ENCODE assay signal across 1 cellular context in the genomic region with DNA sequence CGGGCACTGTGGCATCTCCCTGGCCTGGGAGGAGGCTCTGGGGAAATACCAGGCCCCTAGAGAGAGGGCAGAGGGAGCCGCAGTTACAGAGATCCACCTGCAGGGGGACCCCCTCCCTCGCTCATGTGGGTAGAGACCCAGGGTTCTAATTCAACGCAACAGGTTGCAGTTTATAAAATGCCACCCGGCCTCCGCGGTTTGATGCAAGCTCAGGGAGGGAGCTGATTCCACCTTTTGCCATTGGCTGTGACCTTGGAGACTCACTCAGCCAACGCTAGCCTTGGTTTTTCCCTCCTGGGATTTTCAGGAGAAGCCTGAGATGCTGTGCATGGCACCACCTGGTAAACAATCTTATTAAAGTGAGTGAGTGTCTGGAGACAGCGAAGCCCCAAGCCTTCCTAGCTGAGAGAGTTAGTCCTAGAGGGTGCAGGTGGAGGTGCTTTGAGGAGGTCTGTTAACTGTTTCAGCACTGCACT.
TF ChIP-seq lines count a peak whose summit lies in the region.

No MANE protein-coding gene starts in this region.

TF ChIP-seq in HepG2, 621 proteins besides CTCF, POLR2A, EP300 and RAD21 (continued from another document):
- TF ChIP-seq, protein P1, sequence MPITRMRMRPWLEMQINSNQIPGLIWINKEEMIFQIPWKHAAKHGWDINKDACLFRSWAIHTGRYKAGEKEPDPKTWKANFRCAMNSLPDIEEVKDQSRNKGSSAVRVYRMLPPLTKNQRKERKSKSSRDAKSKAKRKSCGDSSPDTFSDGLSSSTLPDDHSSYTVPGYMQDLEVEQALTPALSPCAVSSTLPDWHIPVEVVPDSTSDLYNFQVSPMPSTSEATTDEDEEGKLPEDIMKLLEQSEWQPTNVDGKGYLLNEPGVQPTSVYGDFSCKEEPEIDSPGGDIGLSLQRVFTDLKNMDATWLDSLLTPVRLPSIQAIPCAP (CRISPR knock-in tag; IDR thresholded peaks at IDR 0.05; ENCODE audit: low read depth), result no peak
- TF ChIP-seq ARNTL (CRISPR knock-in tag; IDR thresholded peaks at IDR 0.05), result no peak
- TF ChIP-seq, protein P2, sequence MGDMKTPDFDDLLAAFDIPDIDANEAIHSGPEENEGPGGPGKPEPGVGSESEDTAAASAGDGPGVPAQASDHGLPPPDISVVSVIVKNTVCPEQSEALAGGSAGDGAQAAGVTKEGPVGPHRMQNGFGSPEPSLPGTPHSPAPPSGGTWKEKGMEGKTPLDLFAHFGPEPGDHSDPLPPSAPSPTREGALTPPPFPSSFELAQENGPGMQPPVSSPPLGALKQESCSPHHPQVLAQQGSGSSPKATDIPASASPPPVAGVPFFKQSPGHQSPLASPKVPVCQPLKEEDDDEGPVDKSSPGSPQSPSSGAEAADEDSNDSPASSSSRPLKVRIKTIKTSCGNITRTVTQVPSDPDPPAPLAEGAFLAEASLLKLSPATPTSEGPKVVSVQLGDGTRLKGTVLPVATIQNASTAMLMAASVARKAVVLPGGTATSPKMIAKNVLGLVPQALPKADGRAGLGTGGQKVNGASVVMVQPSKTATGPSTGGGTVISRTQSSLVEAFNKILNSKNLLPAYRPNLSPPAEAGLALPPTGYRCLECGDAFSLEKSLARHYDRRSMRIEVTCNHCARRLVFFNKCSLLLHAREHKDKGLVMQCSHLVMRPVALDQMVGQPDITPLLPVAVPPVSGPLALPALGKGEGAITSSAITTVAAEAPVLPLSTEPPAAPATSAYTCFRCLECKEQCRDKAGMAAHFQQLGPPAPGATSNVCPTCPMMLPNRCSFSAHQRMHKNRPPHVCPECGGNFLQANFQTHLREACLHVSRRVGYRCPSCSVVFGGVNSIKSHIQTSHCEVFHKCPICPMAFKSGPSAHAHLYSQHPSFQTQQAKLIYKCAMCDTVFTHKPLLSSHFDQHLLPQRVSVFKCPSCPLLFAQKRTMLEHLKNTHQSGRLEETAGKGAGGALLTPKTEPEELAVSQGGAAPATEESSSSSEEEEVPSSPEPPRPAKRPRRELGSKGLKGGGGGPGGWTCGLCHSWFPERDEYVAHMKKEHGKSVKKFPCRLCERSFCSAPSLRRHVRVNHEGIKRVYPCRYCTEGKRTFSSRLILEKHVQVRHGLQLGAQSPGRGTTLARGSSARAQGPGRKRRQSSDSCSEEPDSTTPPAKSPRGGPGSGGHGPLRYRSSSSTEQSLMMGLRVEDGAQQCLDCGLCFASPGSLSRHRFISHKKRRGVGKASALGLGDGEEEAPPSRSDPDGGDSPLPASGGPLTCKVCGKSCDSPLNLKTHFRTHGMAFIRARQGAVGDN (CRISPR knock-in tag; IDR thresholded peaks at IDR 0.05), result no peak
- no peak for TF ChIP-seq ZNF589 (CRISPR knock-in tag; conservative IDR thresholded peaks at IDR 0.05)
- no peak for TF ChIP-seq HNRNPL (IDR thresholded peaks at IDR 0.05; ENCODE audit: low read depth, low read length)
- TF ChIP-seq ZKSCAN5 (CRISPR knock-in tag; IDR thresholded peaks at IDR 0.05), result no peak
- no peak; the same call in 1 of the 2 replicates for TF ChIP-seq ZNF292 (CRISPR knock-in tag; IDR thresholded peaks at IDR 0.05; ENCODE audit: borderline replicate concordance, low read depth)
- TF ChIP-seq ZNF430 (CRISPR knock-in tag; IDR thresholded peaks at IDR 0.05), result no peak
- peak; percentile 12; the same call in 1 of the 2 replicates for TF ChIP-seq RXRB (CRISPR knock-in tag; IDR thresholded peaks at IDR 0.05; ENCODE audit: borderline replicate concordance)
- TF ChIP-seq, protein P3, sequence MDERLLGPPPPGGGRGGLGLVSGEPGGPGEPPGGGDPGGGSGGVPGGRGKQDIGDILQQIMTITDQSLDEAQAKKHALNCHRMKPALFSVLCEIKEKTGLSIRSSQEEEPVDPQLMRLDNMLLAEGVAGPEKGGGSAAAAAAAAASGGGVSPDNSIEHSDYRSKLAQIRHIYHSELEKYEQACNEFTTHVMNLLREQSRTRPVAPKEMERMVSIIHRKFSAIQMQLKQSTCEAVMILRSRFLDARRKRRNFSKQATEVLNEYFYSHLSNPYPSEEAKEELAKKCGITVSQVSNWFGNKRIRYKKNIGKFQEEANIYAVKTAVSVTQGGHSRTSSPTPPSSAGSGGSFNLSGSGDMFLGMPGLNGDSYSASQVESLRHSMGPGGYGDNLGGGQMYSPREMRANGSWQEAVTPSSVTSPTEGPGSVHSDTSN (CRISPR knock-in tag; IDR thresholded peaks at IDR 0.05), result no peak
- TF ChIP-seq FOXA3 (CRISPR knock-in tag; IDR thresholded peaks at IDR 0.05), result 0 out of 2 replicates have a peak, but pooled peaks have one; percentile 16
- TF ChIP-seq KLF6 (CRISPR knock-in tag; IDR thresholded peaks at IDR 0.05), result peak; percentile 61; the same call in 1 of the 2 replicates
- TF ChIP-seq ZNF773 (CRISPR knock-in tag; IDR thresholded peaks at IDR 0.05; ENCODE audit: borderline replicate concordance), result no peak
- TF ChIP-seq ZNF569 (CRISPR knock-in tag; IDR thresholded peaks at IDR 0.05; ENCODE audit: borderline replicate concordance), result no peak
- TF ChIP-seq JDP2 (CRISPR knock-in tag; IDR thresholded peaks at IDR 0.05; ENCODE audit: borderline replicate concordance), result no peak
- no peak for TF ChIP-seq ZNF232 (CRISPR knock-in tag; IDR thresholded peaks at IDR 0.05; ENCODE audit: borderline replicate concordance)
- no peak for TF ChIP-seq KDM1A (CRISPR knock-in tag; IDR thresholded peaks at IDR 0.05)
- TF ChIP-seq, protein P4, sequence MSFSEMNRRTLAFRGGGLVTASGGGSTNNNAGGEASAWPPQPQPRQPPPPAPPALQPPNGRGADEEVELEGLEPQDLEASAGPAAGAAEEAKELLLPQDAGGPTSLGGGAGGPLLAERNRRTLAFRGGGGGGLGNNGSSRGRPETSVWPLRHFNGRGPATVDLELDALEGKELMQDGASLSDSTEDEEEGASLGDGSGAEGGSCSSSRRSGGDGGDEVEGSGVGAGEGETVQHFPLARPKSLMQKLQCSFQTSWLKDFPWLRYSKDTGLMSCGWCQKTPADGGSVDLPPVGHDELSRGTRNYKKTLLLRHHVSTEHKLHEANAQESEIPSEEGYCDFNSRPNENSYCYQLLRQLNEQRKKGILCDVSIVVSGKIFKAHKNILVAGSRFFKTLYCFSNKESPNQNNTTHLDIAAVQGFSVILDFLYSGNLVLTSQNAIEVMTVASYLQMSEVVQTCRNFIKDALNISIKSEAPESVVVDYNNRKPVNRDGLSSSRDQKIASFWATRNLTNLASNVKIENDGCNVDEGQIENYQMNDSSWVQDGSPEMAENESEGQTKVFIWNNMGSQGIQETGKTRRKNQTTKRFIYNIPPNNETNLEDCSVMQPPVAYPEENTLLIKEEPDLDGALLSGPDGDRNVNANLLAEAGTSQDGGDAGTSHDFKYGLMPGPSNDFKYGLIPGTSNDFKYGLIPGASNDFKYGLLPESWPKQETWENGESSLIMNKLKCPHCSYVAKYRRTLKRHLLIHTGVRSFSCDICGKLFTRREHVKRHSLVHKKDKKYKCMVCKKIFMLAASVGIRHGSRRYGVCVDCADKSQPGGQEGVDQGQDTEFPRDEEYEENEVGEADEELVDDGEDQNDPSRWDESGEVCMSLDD (CRISPR knock-in tag; IDR thresholded peaks at IDR 0.05; ENCODE audit: borderline replicate concordance), result no peak
- no peak for TF ChIP-seq ZNF678 (CRISPR knock-in tag; IDR thresholded peaks at IDR 0.05)
- TF ChIP-seq ZNF619 (CRISPR knock-in tag; IDR thresholded peaks at IDR 0.05), result 0 out of 2 replicates have a peak, but pooled peaks have one; percentile 67
- no peak for TF ChIP-seq ZNF446 (CRISPR knock-in tag; IDR thresholded peaks at IDR 0.05)
- TF ChIP-seq, protein P5, sequence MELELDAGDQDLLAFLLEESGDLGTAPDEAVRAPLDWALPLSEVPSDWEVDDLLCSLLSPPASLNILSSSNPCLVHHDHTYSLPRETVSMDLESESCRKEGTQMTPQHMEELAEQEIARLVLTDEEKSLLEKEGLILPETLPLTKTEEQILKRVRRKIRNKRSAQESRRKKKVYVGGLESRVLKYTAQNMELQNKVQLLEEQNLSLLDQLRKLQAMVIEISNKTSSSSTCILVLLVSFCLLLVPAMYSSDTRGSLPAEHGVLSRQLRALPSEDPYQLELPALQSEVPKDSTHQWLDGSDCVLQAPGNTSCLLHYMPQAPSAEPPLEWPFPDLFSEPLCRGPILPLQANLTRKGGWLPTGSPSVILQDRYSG (CRISPR knock-in tag; IDR thresholded peaks at IDR 0.05), result no peak
- 0 out of 2 replicates have a peak, but pooled peaks have one; percentile 21 for TF ChIP-seq KAT8 (CRISPR knock-in tag; IDR thresholded peaks at IDR 0.05)
- no peak for TF ChIP-seq IKZF4 (CRISPR knock-in tag; IDR thresholded peaks at IDR 0.05; ENCODE audit: borderline replicate concordance, low read depth, not compliant biosample characterization)
- TF ChIP-seq NCOA5 (CRISPR knock-in tag; IDR thresholded peaks at IDR 0.05), result no peak
- no peak for TF ChIP-seq RARA (CRISPR knock-in tag; IDR thresholded peaks at IDR 0.05)
- TF ChIP-seq ATRX (CRISPR knock-in tag; IDR thresholded peaks at IDR 0.05; ENCODE audit: borderline replicate concordance), result no peak
- no peak for TF ChIP-seq ZNF235 (CRISPR knock-in tag; IDR thresholded peaks at IDR 0.05; ENCODE audit: borderline replicate concordance)
- no peak for TF ChIP-seq CBX1 (IDR thresholded peaks at IDR 0.05; ENCODE audit: low read depth)
- TF ChIP-seq, protein P6, sequence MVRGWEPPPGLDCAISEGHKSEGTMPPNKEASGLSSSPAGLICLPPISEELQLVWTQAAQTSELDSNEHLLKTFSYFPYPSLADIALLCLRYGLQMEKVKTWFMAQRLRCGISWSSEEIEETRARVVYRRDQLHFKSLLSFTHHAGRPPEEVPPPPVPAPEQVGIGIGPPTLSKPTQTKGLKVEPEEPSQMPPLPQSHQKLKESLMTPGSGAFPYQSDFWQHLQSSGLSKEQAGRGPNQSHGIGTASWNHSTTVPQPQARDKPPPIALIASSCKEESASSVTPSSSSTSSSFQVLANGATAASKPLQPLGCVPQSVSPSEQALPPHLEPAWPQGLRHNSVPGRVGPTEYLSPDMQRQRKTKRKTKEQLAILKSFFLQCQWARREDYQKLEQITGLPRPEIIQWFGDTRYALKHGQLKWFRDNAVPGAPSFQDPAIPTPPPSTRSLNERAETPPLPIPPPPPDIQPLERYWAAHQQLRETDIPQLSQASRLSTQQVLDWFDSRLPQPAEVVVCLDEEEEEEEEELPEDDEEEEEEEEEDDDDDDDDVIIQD (CRISPR knock-in tag; IDR thresholded peaks at IDR 0.05; ENCODE audit: low read depth), result no peak
- TF ChIP-seq, protein P7, sequence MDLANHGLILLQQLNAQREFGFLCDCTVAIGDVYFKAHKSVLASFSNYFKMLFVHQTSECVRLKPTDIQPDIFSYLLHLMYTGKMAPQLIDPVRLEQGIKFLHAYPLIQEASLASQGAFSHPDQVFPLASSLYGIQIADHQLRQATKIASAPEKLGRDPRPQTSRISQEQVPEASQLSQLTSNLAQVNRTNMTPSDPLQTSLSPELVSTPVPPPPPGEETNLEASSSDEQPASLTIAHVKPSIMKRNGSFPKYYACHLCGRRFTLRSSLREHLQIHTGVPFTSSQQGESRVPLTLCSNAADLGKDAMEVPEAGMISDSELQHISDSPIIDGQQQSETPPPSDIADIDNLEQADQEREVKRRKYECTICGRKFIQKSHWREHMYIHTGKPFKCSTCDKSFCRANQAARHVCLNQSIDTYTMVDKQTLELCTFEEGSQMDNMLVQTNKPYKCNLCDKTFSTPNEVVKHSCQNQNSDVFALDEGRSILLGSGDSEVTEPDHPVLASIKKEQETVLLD (CRISPR knock-in tag; IDR thresholded peaks at IDR 0.05; ENCODE audit: low read depth), result no peak
- TF ChIP-seq, protein P8, sequence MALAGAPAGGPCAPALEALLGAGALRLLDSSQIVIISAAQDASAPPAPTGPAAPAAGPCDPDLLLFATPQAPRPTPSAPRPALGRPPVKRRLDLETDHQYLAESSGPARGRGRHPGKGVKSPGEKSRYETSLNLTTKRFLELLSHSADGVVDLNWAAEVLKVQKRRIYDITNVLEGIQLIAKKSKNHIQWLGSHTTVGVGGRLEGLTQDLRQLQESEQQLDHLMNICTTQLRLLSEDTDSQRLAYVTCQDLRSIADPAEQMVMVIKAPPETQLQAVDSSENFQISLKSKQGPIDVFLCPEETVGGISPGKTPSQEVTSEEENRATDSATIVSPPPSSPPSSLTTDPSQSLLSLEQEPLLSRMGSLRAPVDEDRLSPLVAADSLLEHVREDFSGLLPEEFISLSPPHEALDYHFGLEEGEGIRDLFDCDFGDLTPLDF (CRISPR knock-in tag; IDR thresholded peaks at IDR 0.05), result no peak
- no peak; the same call in 1 of the 2 replicates for TF ChIP-seq YEATS2 (CRISPR knock-in tag; IDR thresholded peaks at IDR 0.05; ENCODE audit: borderline replicate concordance)
- no peak for TF ChIP-seq JUNB (CRISPR knock-in tag; IDR thresholded peaks at IDR 0.05; ENCODE audit: borderline replicate concordance)
- no peak for TF ChIP-seq GZF1 (CRISPR knock-in tag; IDR thresholded peaks at IDR 0.05)
- TF ChIP-seq ZNF382 (CRISPR knock-in tag; IDR thresholded peaks at IDR 0.05; ENCODE audit: borderline replicate concordance), result no peak
- no peak for TF ChIP-seq HIVEP1 (CRISPR knock-in tag; IDR thresholded peaks at IDR 0.05)
- TF ChIP-seq, protein P9, sequence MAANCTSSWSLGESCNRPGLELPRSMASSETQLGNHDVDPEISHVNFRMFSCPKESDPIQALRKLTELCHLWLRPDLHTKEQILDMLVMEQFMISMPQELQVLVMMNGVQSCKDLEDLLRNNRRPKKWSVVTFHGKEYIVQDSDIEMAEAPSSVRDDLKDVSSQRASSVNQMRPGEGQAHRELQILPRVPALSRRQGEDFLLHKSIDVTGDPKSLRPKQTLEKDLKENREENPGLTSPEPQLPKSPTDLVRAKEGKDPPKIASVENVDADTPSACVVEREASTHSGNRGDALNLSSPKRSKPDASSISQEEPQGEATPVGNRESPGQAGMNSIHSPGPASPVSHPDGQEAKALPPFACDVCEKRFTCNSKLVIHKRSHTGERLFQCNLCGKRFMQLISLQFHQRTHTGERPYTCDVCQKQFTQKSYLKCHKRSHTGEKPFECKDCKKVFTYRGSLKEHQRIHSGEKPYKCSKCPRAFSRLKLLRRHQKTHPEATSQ (CRISPR knock-in tag; IDR thresholded peaks at IDR 0.05; ENCODE audit: borderline replicate concordance), result no peak
- TF ChIP-seq, protein P10, sequence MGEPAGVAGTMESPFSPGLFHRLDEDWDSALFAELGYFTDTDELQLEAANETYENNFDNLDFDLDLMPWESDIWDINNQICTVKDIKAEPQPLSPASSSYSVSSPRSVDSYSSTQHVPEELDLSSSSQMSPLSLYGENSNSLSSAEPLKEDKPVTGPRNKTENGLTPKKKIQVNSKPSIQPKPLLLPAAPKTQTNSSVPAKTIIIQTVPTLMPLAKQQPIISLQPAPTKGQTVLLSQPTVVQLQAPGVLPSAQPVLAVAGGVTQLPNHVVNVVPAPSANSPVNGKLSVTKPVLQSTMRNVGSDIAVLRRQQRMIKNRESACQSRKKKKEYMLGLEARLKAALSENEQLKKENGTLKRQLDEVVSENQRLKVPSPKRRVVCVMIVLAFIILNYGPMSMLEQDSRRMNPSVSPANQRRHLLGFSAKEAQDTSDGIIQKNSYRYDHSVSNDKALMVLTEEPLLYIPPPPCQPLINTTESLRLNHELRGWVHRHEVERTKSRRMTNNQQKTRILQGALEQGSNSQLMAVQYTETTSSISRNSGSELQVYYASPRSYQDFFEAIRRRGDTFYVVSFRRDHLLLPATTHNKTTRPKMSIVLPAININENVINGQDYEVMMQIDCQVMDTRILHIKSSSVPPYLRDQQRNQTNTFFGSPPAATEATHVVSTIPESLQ (CRISPR knock-in tag; conservative IDR thresholded peaks at IDR 0.05), result no peak
